In genomic region chrX:87890437-87890836, GRCh38 we compare ENCODE assay signal across 39 cellular contexts.
"Had no signal": no experiment of that assay in that cellular context is flagged by ENCODE, and none has a peak within 500 bp of the region (broad histone marks: within the 10 kb centered on the region; RNA-seq: fewer than 3 reads in every experiment).

No MANE protein-coding gene starts in this region.

- H3K4me1 ChIP-seq: adrenal gland, ascending aorta, body of pancreas, breast epithelium had no signal

- H3K27me3 ChIP-seq: ascending aorta, body of pancreas, brain microvascular endothelial cell, cardiac muscle cell had no signal

- H3K4me3 ChIP-seq: adrenal gland, ascending aorta, body of pancreas, breast epithelium, cardiac muscle cell had no signal

- DNase-seq: activated effector memory CD4-positive, alpha-beta T cell treated with anti-CD3 and anti-CD28 coated beads, Interleukin-2, amount 50 U/mL, for 16 hours; activated effector memory CD4-positive, alpha-beta T cell treated with Interleukin-2 at 50 U/mL for 16 hours; activated gamma-delta T cell; activated gamma-delta T cell treated with Interleukin-2 at 50 U/mL for 16 hours; activated naive CD4-positive, alpha-beta T cell; activated naive CD4-positive, alpha-beta T cell treated with anti-CD3 and anti-CD28 coated beads for 36 hours; activated naive CD4-positive, alpha-beta T cell treated with anti-CD3 and anti-CD28 coated beads, Interleukin-2, amount 10 ng/mL, durations not matched to agents 7 days and 5 days; activated naive CD4-positive, alpha-beta T cell treated with anti-CD3 and anti-CD28 coated beads, Interleukin-2, amount 50 U/mL, for 16 hours; activated naive CD4-positive, alpha-beta T cell treated with Interleukin-2 at 50 U/mL for 16 hours; activated naive CD8-positive, alpha-beta T cell treated with anti-CD3 and anti-CD28 coated beads for 36 hours; activated naive CD8-positive, alpha-beta T cell treated with anti-CD3 and anti-CD28 coated beads, Interleukin-2, amount 10 ng/mL, durations not matched to agents 7 days and 5 days; activated naive CD8-positive, alpha-beta T cell treated with anti-CD3 and anti-CD28 coated beads, Interleukin-2, amount 50 U/mL, for 24 hours; activated T-cell treated with anti-CD3 and anti-CD28 coated beads, Interleukin-2, amount 50 U/mL, for 1 hour; activated T-cell treated with anti-CD3 and anti-CD28 coated beads, Interleukin-2, amount 50 U/mL, for 24 hours; activated T-cell treated with anti-CD3 and anti-CD28 coated beads, Interleukin-2, amount 50 U/mL, for 4 hours; activated T-cell treated with anti-CD3 and anti-CD28 coated beads, Interleukin-2, amount 50 U/mL, for 48 hours; activated T-cell treated with anti-CD3 and anti-CD28 coated beads, Interleukin-2, amount 50 U/mL, for 72 hours; adrenal gland; amniotic stem cell; amygdala; anterior cingulate cortex; aorta; body of pancreas; brain microvascular endothelial cell; caudate nucleus; central memory CD4-positive, alpha-beta T cell; cerebellar nuclear complex had no signal

- H3K9me3 Mint-ChIP-seq: activated naive CD4-positive, alpha-beta T cell treated with anti-CD3 and anti-CD28 coated beads for 36 hours; activated naive CD4-positive, alpha-beta T cell treated with anti-CD3 and anti-CD28 coated beads, Interleukin-2, amount 10 ng/mL, durations not matched to agents 7 days and 5 days; activated naive CD4-positive, alpha-beta T cell treated with anti-CD3 and anti-CD28 coated beads, Interleukin-2, amount 50 U/mL, for 24 hours; activated naive CD4-positive, alpha-beta T cell treated with anti-CD3 and anti-CD28 coated beads, Interleukin-2, amount 50 U/mL, for 72 hours; activated naive CD8-positive, alpha-beta T cell treated with anti-CD3 and anti-CD28 coated beads for 36 hours; activated naive CD8-positive, alpha-beta T cell treated with anti-CD3 and anti-CD28 coated beads, Interleukin-2, amount 10 ng/mL, durations not matched to agents 7 days and 5 days; activated naive CD8-positive, alpha-beta T cell treated with anti-CD3 and anti-CD28 coated beads, Interleukin-2, amount 50 U/mL, for 24 hours; activated T-cell treated with anti-CD3 and anti-CD28 coated beads, Interleukin-2, amount 50 U/mL, for 24 hours; activated T-cell treated with anti-CD3 and anti-CD28 coated beads, Interleukin-2, amount 50 U/mL, for 4 hours; activated T-helper 1 cell treated with anti-CD3 and anti-CD28 coated beads, Interleukin-12 subunit alpha, Interleukin-12 subunit beta, Interleukin-2, Interleukin-4 antibody, amounts not matched to agents 30 ng/mL and 10 ng/mL and 1 ng/mL, durations not matched to agents 14 hours and 24 hours and 36 hours; activated T-helper 17 cell treated with anti-CD3 and anti-CD28 coated beads, Interleukin-2, amount 50 U/mL, for 72 hours; activated T-helper 2 cell treated with anti-CD3 and anti-CD28 coated beads, Interferon-gamma antibody, Interleukin-2, Interleukin-4, amounts not matched to agents 10 μg/mL and 5 μg/mL and 100 μg/mL, durations not matched to agents 14 hours and 24 hours and 36 hours; central memory CD8-positive, alpha-beta T cell had no signal

- H3K36me3 ChIP-seq: adrenal gland, ascending aorta, brain microvascular endothelial cell, breast epithelium, cardiac muscle cell had no signal

- H3K9me3 ChIP-seq: adrenal gland, ascending aorta, body of pancreas, breast epithelium had no signal

- FAIRE-seq: bronchial epithelial cell had no signal

- ATAC-seq: activated naive CD4-positive, alpha-beta T cell treated with anti-CD3 and anti-CD28 coated beads, Interleukin-2, amount 50 U/mL, for 72 hours; activated naive CD8-positive, alpha-beta T cell treated with anti-CD3 and anti-CD28 coated beads, Interleukin-2, amount 50 U/mL, for 24 hours; activated T-cell treated with anti-CD3 and anti-CD28 coated beads, Interleukin-2, amount 50 U/mL, for 4 hours; activated T-cell treated with anti-CD3 and anti-CD28 coated beads, Interleukin-2, amount 50 U/mL, for 72 hours; activated T-helper 17 cell treated with anti-CD3 and anti-CD28 coated beads, Interleukin-2, amount 50 U/mL, for 72 hours; body of pancreas had no signal

- H3K27me3 Mint-ChIP-seq: activated naive CD4-positive, alpha-beta T cell treated with anti-CD3 and anti-CD28 coated beads, Interleukin-2, amount 10 ng/mL, durations not matched to agents 7 days and 5 days; activated naive CD4-positive, alpha-beta T cell treated with anti-CD3 and anti-CD28 coated beads, Interleukin-2, amount 50 U/mL, for 24 hours; activated naive CD8-positive, alpha-beta T cell; activated naive CD8-positive, alpha-beta T cell treated with anti-CD3 and anti-CD28 coated beads for 36 hours; activated naive CD8-positive, alpha-beta T cell treated with anti-CD3 and anti-CD28 coated beads, Interleukin-2, amount 10 ng/mL, durations not matched to agents 7 days and 5 days; activated naive CD8-positive, alpha-beta T cell treated with anti-CD3 and anti-CD28 coated beads, Interleukin-2, amount 50 U/mL, for 24 hours; activated T-helper 17 cell treated with anti-CD3 and anti-CD28 coated beads, Interleukin-2, amount 50 U/mL, for 72 hours; brain; central memory CD8-positive, alpha-beta T cell had no signal

- H3K4me3 Mint-ChIP-seq: activated naive CD4-positive, alpha-beta T cell treated with anti-CD3 and anti-CD28 coated beads for 36 hours; activated naive CD4-positive, alpha-beta T cell treated with anti-CD3 and anti-CD28 coated beads, Interleukin-2, amount 10 ng/mL, durations not matched to agents 7 days and 5 days; activated naive CD4-positive, alpha-beta T cell treated with anti-CD3 and anti-CD28 coated beads, Interleukin-2, amount 50 U/mL, for 24 hours; activated naive CD8-positive, alpha-beta T cell; activated naive CD8-positive, alpha-beta T cell treated with anti-CD3 and anti-CD28 coated beads for 36 hours; activated naive CD8-positive, alpha-beta T cell treated with anti-CD3 and anti-CD28 coated beads, Interleukin-2, amount 10 ng/mL, durations not matched to agents 7 days and 5 days; activated naive CD8-positive, alpha-beta T cell treated with anti-CD3 and anti-CD28 coated beads, Interleukin-2, amount 50 U/mL, for 24 hours; activated T-cell treated with anti-CD3 and anti-CD28 coated beads, Interleukin-2, amount 50 U/mL, for 24 hours; activated T-cell treated with anti-CD3 and anti-CD28 coated beads, Interleukin-2, amount 50 U/mL, for 4 hours; activated T-cell treated with anti-CD3 and anti-CD28 coated beads, Interleukin-2, amount 50 U/mL, for 72 hours; activated T-helper 1 cell treated with anti-CD3 and anti-CD28 coated beads, Interleukin-12 subunit alpha, Interleukin-12 subunit beta, Interleukin-2, Interleukin-4 antibody, amounts not matched to agents 30 ng/mL and 10 ng/mL and 1 ng/mL, durations not matched to agents 14 hours and 24 hours and 36 hours; activated T-helper 17 cell treated with anti-CD3 and anti-CD28 coated beads, Interleukin-2, amount 50 U/mL, for 72 hours; brain; central memory CD8-positive, alpha-beta T cell had no signal

- H3K4me1 Mint-ChIP-seq: activated naive CD4-positive, alpha-beta T cell treated with anti-CD3 and anti-CD28 coated beads, Interleukin-2, amount 10 ng/mL, durations not matched to agents 7 days and 5 days; activated naive CD4-positive, alpha-beta T cell treated with anti-CD3 and anti-CD28 coated beads, Interleukin-2, amount 50 U/mL, for 24 hours; activated naive CD8-positive, alpha-beta T cell treated with anti-CD3 and anti-CD28 coated beads for 36 hours; activated naive CD8-positive, alpha-beta T cell treated with anti-CD3 and anti-CD28 coated beads, Interleukin-2, amount 10 ng/mL, durations not matched to agents 7 days and 5 days; activated naive CD8-positive, alpha-beta T cell treated with anti-CD3 and anti-CD28 coated beads, Interleukin-2, amount 50 U/mL, for 24 hours; activated T-helper 17 cell treated with anti-CD3 and anti-CD28 coated beads, Interleukin-2, amount 50 U/mL, for 72 hours; brain; central memory CD8-positive, alpha-beta T cell had no signal

- H3K27ac ChIP-seq: adrenal gland, ascending aorta, body of pancreas, brain microvascular endothelial cell, breast epithelium, cardiac muscle cell had no signal

- H3K27ac Mint-ChIP-seq: activated naive CD4-positive, alpha-beta T cell treated with anti-CD3 and anti-CD28 coated beads for 36 hours; activated naive CD4-positive, alpha-beta T cell treated with anti-CD3 and anti-CD28 coated beads, Interleukin-2, amount 10 ng/mL, durations not matched to agents 7 days and 5 days; activated naive CD4-positive, alpha-beta T cell treated with anti-CD3 and anti-CD28 coated beads, Interleukin-2, amount 50 U/mL, for 24 hours; activated naive CD4-positive, alpha-beta T cell treated with anti-CD3 and anti-CD28 coated beads, Interleukin-2, amount 50 U/mL, for 72 hours; activated naive CD8-positive, alpha-beta T cell; activated naive CD8-positive, alpha-beta T cell treated with anti-CD3 and anti-CD28 coated beads for 36 hours; activated naive CD8-positive, alpha-beta T cell treated with anti-CD3 and anti-CD28 coated beads, Interleukin-2, amount 10 ng/mL, durations not matched to agents 7 days and 5 days; activated naive CD8-positive, alpha-beta T cell treated with anti-CD3 and anti-CD28 coated beads, Interleukin-2, amount 50 U/mL, for 24 hours; activated T-cell treated with anti-CD3 and anti-CD28 coated beads, Interleukin-2, amount 50 U/mL, for 24 hours; activated T-cell treated with anti-CD3 and anti-CD28 coated beads, Interleukin-2, amount 50 U/mL, for 72 hours; activated T-helper 1 cell treated with anti-CD3 and anti-CD28 coated beads, Interleukin-12 subunit alpha, Interleukin-12 subunit beta, Interleukin-2, Interleukin-4 antibody, amounts not matched to agents 30 ng/mL and 10 ng/mL and 1 ng/mL, durations not matched to agents 14 hours and 24 hours and 36 hours; activated T-helper 17 cell treated with anti-CD3 and anti-CD28 coated beads, Interleukin-2, amount 50 U/mL, for 72 hours; activated T-helper 2 cell treated with anti-CD3 and anti-CD28 coated beads, Interferon-gamma antibody, Interleukin-2, Interleukin-4, amounts not matched to agents 10 μg/mL and 5 μg/mL and 100 μg/mL, durations not matched to agents 14 hours and 24 hours and 36 hours; brain had no signal

- H3K36me3 Mint-ChIP-seq: activated naive CD4-positive, alpha-beta T cell treated with anti-CD3 and anti-CD28 coated beads, Interleukin-2, amount 10 ng/mL, durations not matched to agents 7 days and 5 days; activated naive CD4-positive, alpha-beta T cell treated with anti-CD3 and anti-CD28 coated beads, Interleukin-2, amount 50 U/mL, for 24 hours; activated naive CD4-positive, alpha-beta T cell treated with anti-CD3 and anti-CD28 coated beads, Interleukin-2, amount 50 U/mL, for 72 hours; activated naive CD8-positive, alpha-beta T cell; activated naive CD8-positive, alpha-beta T cell treated with anti-CD3 and anti-CD28 coated beads for 36 hours; activated naive CD8-positive, alpha-beta T cell treated with anti-CD3 and anti-CD28 coated beads, Interleukin-2, amount 10 ng/mL, durations not matched to agents 7 days and 5 days; brain had no signal
